In genomic region chr12:78470354-78471195, GRCh38 we compare ENCODE assay signal across 8 cellular contexts.
DNase-seq lines count a peak whose midpoint lies in the region; ATAC-seq and TF ChIP-seq lines count a peak whose summit lies in the region.

No MANE protein-coding gene starts in this region.

- no peaks in the 10 kb centered on the region for H3K9me3 ChIP-seq in adrenal gland (replicated peaks in 1 of 3)
- H3K9me3 ChIP-seq in effector memory CD4-positive, alpha-beta T cell (ENCODE audit: control insufficient read depth, low read length), result no peaks in the 10 kb centered on the region

- DNase-seq in AG08396 (ENCODE audit: low spot score), result peak; percentile 16
- peak; percentile 65 for DNase-seq in NCI-H1105 treated with DMSO at 0.1 percent for 48 hours (lab: John Stamatoyannopoulos, UW)
- peak in 5 of 7 donors; percentile 19 to 70 (median 24) for DNase-seq in adrenal gland
- DNase-seq in left lobe of liver (ENCODE audit: low spot score), result no peak
- no peak for DNase-seq in activated T-cell treated with anti-CD3 and anti-CD28 coated beads, Interleukin-2, amount 50 U/mL, for 24 hours
- DNase-seq in left ventricle myocardium superior, result no peak
- DNase-seq in effector memory CD4-positive, alpha-beta T cell, result no peak

- H3K36me3 Mint-ChIP-seq in activated T-cell treated with anti-CD3 and anti-CD28 coated beads, Interleukin-2, amount 50 U/mL, for 24 hours (ENCODE audit: low read depth), result no peaks in the 10 kb centered on the region

- H3K4me3 ChIP-seq in adrenal gland, result no peak overlapping the region
- no peak overlapping the region for H3K4me3 ChIP-seq in effector memory CD4-positive, alpha-beta T cell (ENCODE audit: insufficient read depth, low read depth, low read length, poor library complexity, severe bottlenecking)

- ATAC-seq in GM18907 (IDR thresholded peaks at IDR 0.05; ENCODE audit: unreplicated experiment) (peak; percentile 68), left lobe of liver (peak; percentile 56), left ventricle myocardium superior (no peak)

- TF ChIP-seq POLR2A in adrenal gland (IDR thresholded peaks at IDR 0.05), result no peak

- H3K27ac Mint-ChIP-seq in activated T-cell treated with anti-CD3 and anti-CD28 coated beads, Interleukin-2, amount 50 U/mL, for 24 hours, result no peak overlapping the region

- no peak overlapping the region for H3K4me3 Mint-ChIP-seq in activated T-cell treated with anti-CD3 and anti-CD28 coated beads, Interleukin-2, amount 50 U/mL, for 24 hours

- H3K4me1 ChIP-seq in adrenal gland (replicated peaks in 1 of 2), result no peaks in the 10 kb centered on the region
- no peaks in the 10 kb centered on the region for H3K4me1 ChIP-seq in effector memory CD4-positive, alpha-beta T cell (ENCODE audit: control insufficient read depth, insufficient read depth, low read length, poor library complexity, severe bottlenecking)

- H3K36me3 ChIP-seq in adrenal gland (replicated peaks in 1 of 2), result no peaks in the 10 kb centered on the region
- H3K36me3 ChIP-seq in effector memory CD4-positive, alpha-beta T cell (ENCODE audit: control insufficient read depth, insufficient read depth, low read length), result no peaks in the 10 kb centered on the region

- 89 to 97% (median 92%) methylated on average over 3 of the region's 3 CpGs for WGBS in adrenal gland, 4 donors

- H3K9me3 Mint-ChIP-seq in activated T-cell treated with anti-CD3 and anti-CD28 coated beads, Interleukin-2, amount 50 U/mL, for 24 hours, result peaks cover 7% of the 10 kb centered on the region

- peak in 5 of 6 experiments; percentile 14 to 43 (median 27) for TF ChIP-seq CTCF in adrenal gland (IDR thresholded peaks at IDR 0.05)

- H3K27me3 Mint-ChIP-seq in activated T-cell treated with anti-CD3 and anti-CD28 coated beads, Interleukin-2, amount 50 U/mL, for 24 hours, result no peaks in the 10 kb centered on the region

- no peak overlapping the region for H3K27ac ChIP-seq in adrenal gland
- H3K27ac ChIP-seq in effector memory CD4-positive, alpha-beta T cell (ENCODE audit: insufficient read depth, low read length, poor library complexity, severe bottlenecking), result no peak overlapping the region

- intact Hi-C loops in adrenal gland (cut with DNase I), result no loop called here
- intact Hi-C loops in left ventricle myocardium superior (cut with micrococcal nuclease), result no loop called here

- H3K4me1 Mint-ChIP-seq in activated T-cell treated with anti-CD3 and anti-CD28 coated beads, Interleukin-2, amount 50 U/mL, for 24 hours (ENCODE audit: low read depth), result no peaks in the 10 kb centered on the region

- H3K27me3 ChIP-seq in adrenal gland, result no peaks in the 10 kb centered on the region
- H3K27me3 ChIP-seq in effector memory CD4-positive, alpha-beta T cell (replicated peaks; ENCODE audit: control insufficient read depth, insufficient read depth, low read length, poor library complexity, severe bottlenecking), result no peaks in the 10 kb centered on the region

Comparison
In these comparisons a context has a peak if more than half of its experiments do, and no peak if none do; other contexts are left out.
1. DNase-seq: peak in AG08396 (single experiment), NCI-H1105 treated with DMSO at 0.1 percent for 48 hours (single experiment) and adrenal gland (5 of 7); none in left lobe of liver (single experiment), activated T-cell treated with anti-CD3 and anti-CD28 coated beads, Interleukin-2, amount 50 U/mL, for 24 hours (single experiment), left ventricle myocardium superior (single experiment) and effector memory CD4-positive, alpha-beta T cell (0 of 3).